8 cellular contexts compared by ENCODE assay signal in genomic region chr17:2053380-2054261, GRCh38. TPM values are rescaled to one million over a fixed set of nuclear protein-coding genes. Genes with fewer than 3 reads are reported as not detected.
A peak's percentile ranks its signal among the peaks of the same experiment; 100 is the strongest.
DNase-seq lines count a peak whose midpoint lies in the region; ATAC-seq and TF ChIP-seq lines count a peak whose summit lies in the region.

No MANE protein-coding gene starts in this region.

- no peaks in the 10 kb centered on the region for H3K36me3 Mint-ChIP-seq in CD4-positive, alpha-beta T cell (ENCODE audit: low read depth)
- no peaks in the 10 kb centered on the region for H3K36me3 Mint-ChIP-seq in T-cell

- TF ChIP-seq CTCF in CD4-positive, alpha-beta T cell (IDR thresholded peaks at IDR 0.05) = peak; percentile 56
- peak; percentile 69 for TF ChIP-seq CTCF in IMR-90 (conservative IDR thresholded peaks at IDR 0.05; ENCODE audit: low read depth, low read length)
- TF ChIP-seq CTCF in adrenal gland (IDR thresholded peaks at IDR 0.05) = peak; percentile 20 to 74 (median 56)
- peak; percentile 56 for TF ChIP-seq CTCF in hepatocyte (IDR thresholded peaks at IDR 0.05; ENCODE audit: poor library complexity)
- peak; percentile 38 to 65 (median 52) for TF ChIP-seq CTCF in sigmoid colon (IDR thresholded peaks at IDR 0.05)

- no peaks in the 10 kb centered on the region for H3K9me2 ChIP-seq in hepatocyte (replicated peaks; ENCODE audit: insufficient read depth)

- H3K4me3 Mint-ChIP-seq in CD4-positive, alpha-beta T cell = peak overlapping the region; percentile 87
- H3K4me3 Mint-ChIP-seq in T-cell = peak overlapping the region; percentile 76 to 79 (median 76)

- H2BK15ac ChIP-seq in IMR-90 (ENCODE audit: low read depth, low read length) = peak overlapping the region; percentile 80; the same call in 1 of the 3 replicates

- TF ChIP-seq EP300 in sigmoid colon (IDR thresholded peaks at IDR 0.05) = no peak

- no TSS peak for BruUV-seq in IMR-90 (replicated peaks; lab: Mats Ljungman, UMichigan)

- POLR2A ChIA-PET in CD4-positive, alpha-beta T cell (lab: Charles Lee) = interaction anchor here (0.7 to 2.6 kb wide), 7 partner anchors 10 to 283 kb away, joined by 3 to 11 read pairs (median 4); partner anchors contain the start of genes SRR and TSR1
- POLR2A ChIA-PET in IMR-90 (lab: Charles Lee; ENCODE audit: unreplicated experiment) (no interaction called here), T-cell (lab: Charles Lee) (no interaction called here)

- H3K56ac ChIP-seq in IMR-90 (ENCODE audit: extremely low read depth, insufficient read depth, low read length) = no peak overlapping the region

- 4% methylated on average over 18 of the region's 84 CpGs; no CpG with 5 or more reads in 1 of the 2 experiments for WGBS in IMR-90 (ENCODE audit: extremely low coverage in 2 of 2, insufficient read length in 1 of 2), 2 experiments
- 5 to 17% (median 9%) methylated on average over 18 to 84 of the region's 84 CpGs for WGBS in adrenal gland, 4 donors
- WGBS in hepatocyte (ENCODE audit: low lambda C conversion rate, missing lambda C conversion rate) = 13% methylated on average over 61 of the region's 84 CpGs
- 4 to 7% methylated on average over 84 of the region's 84 CpGs for WGBS in sigmoid colon, 2 donors

- H4K91ac ChIP-seq in IMR-90 (ENCODE audit: insufficient read depth, low read depth, low read length) = no peak overlapping the region

- H3K27me3 Mint-ChIP-seq in CD4-positive, alpha-beta T cell = peaks cover 11% of the 10 kb centered on the region
- H3K27me3 Mint-ChIP-seq in T-cell = peaks cover 0 to 2% of the 10 kb centered on the region in 2 donors

- no peak overlapping the region for H3K14ac ChIP-seq in IMR-90 (replicated peaks; ENCODE audit: low read depth, low read length)

- H3K23ac ChIP-seq in IMR-90 (ENCODE audit: low read depth, low read length) = peak overlapping the region; percentile 86

- H3K27ac Mint-ChIP-seq in CD4-positive, alpha-beta T cell = peak overlapping the region; percentile 83
- peak overlapping the region; percentile 70 to 77 for H3K27ac Mint-ChIP-seq in T-cell

- peak; percentile 53 to 77 (median 68) for DNase-seq in CD4-positive, alpha-beta T cell
- peak; percentile 67 for DNase-seq in IMR-90
- peak; percentile 49 to 82 (median 64) for DNase-seq in T-cell
- DNase-seq in adrenal gland = peak; percentile 76 to 91 (median 84)
- peak; percentile 86 for DNase-seq in hepatocyte (ENCODE audit: low spot score)
- peak; percentile 93 for DNase-seq in sigmoid colon

- peak overlapping the region; percentile 78 for H3K4me2 ChIP-seq in IMR-90 (ENCODE audit: low read depth, low read length)
- H3K4me2 ChIP-seq in hepatocyte = peak overlapping the region; percentile 99

- no peak overlapping the region; the same call in 1 of the 2 replicates for H3K18ac ChIP-seq in IMR-90 (ENCODE audit: low read depth, low read length)

- H2BK120ac ChIP-seq in IMR-90 (ENCODE audit: low read depth, low read length) = peak overlapping the region; percentile 32; the same call in 1 of the 2 replicates

- intact Hi-C loops in CD4-positive, alpha-beta T cell (cut with DNase I, micrococcal nuclease) = loop anchor here (1.0 to 10.0 kb wide), 9 partner anchors 101 to 349 kb away; partner anchors contain the start of genes MNT (in 1 of the 2), SGSM2 (in 1 of the 2), SMG6 (in 1 of the 2) and SRR (in 1 of the 2)
- intact Hi-C loops in IMR-90 (cut with micrococcal nuclease) (loop anchor here (5.0 kb wide), 2 partner anchors 284 to 299 kb away; partner anchors contain the start of genes SGSM2 and TSR1), adrenal gland (cut with DNase I) (loop anchor here (2.0 to 10.0 kb wide), 3 partner anchors 121 to 231 kb away; no protein-coding TSS in a partner anchor), sigmoid colon (cut with DNase I) (loop anchor here (1.0 to 5.0 kb wide), 4 partner anchors 119 to 299 kb away; no protein-coding TSS in a partner anchor)

- no peak overlapping the region for H2BK5ac ChIP-seq in IMR-90 (ENCODE audit: low read depth, low read length, poor library complexity, severe bottlenecking)

- no peaks in the 10 kb centered on the region for H3K9me3 ChIP-seq in CD4-positive, alpha-beta T cell (ENCODE audit: control insufficient read depth, low read length)
- H3K9me3 ChIP-seq in IMR-90 (ENCODE audit: control insufficient read depth, insufficient read depth, low read length) (no peaks in the 10 kb centered on the region), adrenal gland (replicated peaks in 1 of 3) (no peaks in the 10 kb centered on the region), hepatocyte (ENCODE audit: low read depth) (no peaks in the 10 kb centered on the region), sigmoid colon (no peaks in the 10 kb centered on the region)

- peak overlapping the region; percentile 73; the same call in 1 of the 2 replicates for H2AK5ac ChIP-seq in IMR-90 (ENCODE audit: low read depth, low read length)

- H3K79me1 ChIP-seq in IMR-90 (ENCODE audit: low read depth in 1 of 2, low read length in 2 of 2) = peaks cover 0 to 18% of the 10 kb centered on the region in 2 experiments; a peak in 2 of 4 replicates

- H4K5ac ChIP-seq in IMR-90 (ENCODE audit: low read depth, low read length) = no peak overlapping the region

- peak overlapping the region; percentile 63 for H3K4ac ChIP-seq in IMR-90 (ENCODE audit: low read depth, low read length)

- H3K4me1 Mint-ChIP-seq in CD4-positive, alpha-beta T cell (ENCODE audit: low read depth) = peaks cover 39% of the 10 kb centered on the region
- H3K4me1 Mint-ChIP-seq in T-cell = peaks cover 16 to 32% (median 29%) of the 10 kb centered on the region in 3 donors

- H4K20me1 ChIP-seq in IMR-90 (ENCODE audit: insufficient read depth, low read length) = peaks cover 30% of the 10 kb centered on the region
- peaks cover 4% of the 10 kb centered on the region for H4K20me1 ChIP-seq in hepatocyte (ENCODE audit: insufficient read depth, poor library complexity, severe bottlenecking)

- dilution Hi-C loops in IMR-90 (cut with HindIII; ENCODE audit: low sequenced_read_pairs, unreplicated experiment) = no loop called here

- H3K27me3 ChIP-seq in CD4-positive, alpha-beta T cell (ENCODE audit: control insufficient read depth, insufficient read depth, low read length) = peaks cover 15% of the 10 kb centered on the region
- H3K27me3 ChIP-seq in IMR-90 (ENCODE audit: control insufficient read depth, insufficient read depth, low read length) = no peaks in the 10 kb centered on the region
- H3K27me3 ChIP-seq in adrenal gland = no peaks in the 10 kb centered on the region
- H3K27me3 ChIP-seq in hepatocyte = peaks cover 48% of the 10 kb centered on the region
- H3K27me3 ChIP-seq in sigmoid colon = peaks cover 5 to 55% (median 10%) of the 10 kb centered on the region in 3 donors

- H3K4me1 ChIP-seq in IMR-90 (ENCODE audit: control insufficient read depth, insufficient read depth, low read length) = peaks cover 18% of the 10 kb centered on the region
- H3K4me1 ChIP-seq in adrenal gland (replicated peaks in 1 of 2) = peaks cover 23 to 41% of the 10 kb centered on the region in 2 donors
- H3K4me1 ChIP-seq in hepatocyte (ENCODE audit: insufficient read depth) = peaks cover 42% of the 10 kb centered on the region
- peaks cover 0 to 75% (median 66%) of the 10 kb centered on the region in 4 donors for H3K4me1 ChIP-seq in sigmoid colon

- H3K9me1 ChIP-seq in IMR-90 (ENCODE audit: insufficient read depth, low read length) = no peaks in the 10 kb centered on the region

- peak overlapping the region; percentile 54 for H3K9ac ChIP-seq in IMR-90 (ENCODE audit: low read depth, low read length)

- peak; percentile 28 for ATAC-seq in CD4-positive, alpha-beta T cell (ENCODE audit: poor library complexity)
- ATAC-seq in IMR-90 (ENCODE audit: low read depth) (peak; percentile 1), T-cell (replicated peaks in 1 of 4) (peak; percentile 17 to 34 (median 26)), GM18870 (IDR thresholded peaks at IDR 0.05; ENCODE audit: unreplicated experiment) (no peak), HG02798 (IDR thresholded peaks at IDR 0.05; ENCODE audit: poor library complexity, unreplicated experiment) (no peak)

- CTCF ChIA-PET in CD4-positive, alpha-beta T cell (lab: Charles Lee) = interaction anchor here (0.6 to 7.3 kb wide), 8 partner anchors 12 to 285 kb away, joined by 3 to 83 read pairs (median 6); partner anchors contain the start of gene OVCA2
- CTCF ChIA-PET in IMR-90 (lab: Yijun Ruan, JAX) = interaction anchor here (0.6 to 1.6 kb wide), 7 partner anchors 37 to 283 kb away, joined by 3 to 6 read pairs (median 3); partner anchors contain the start of gene TSR1
- CTCF ChIA-PET in T-cell (lab: Charles Lee) = interaction anchor here (0.6 to 4.1 kb wide), 9 partner anchors 26 to 300 kb away, joined by 3 to 32 read pairs (median 3); no protein-coding TSS in a partner anchor

- H2AK9ac ChIP-seq in IMR-90 (replicated peaks; ENCODE audit: low read depth, low read length, poor library complexity) = peak overlapping the region; percentile 99

- peak; percentile 67 for TF ChIP-seq RAD21 in IMR-90 (IDR thresholded peaks at IDR 0.05; ENCODE audit: low read length)

- H3K9me3 Mint-ChIP-seq in CD4-positive, alpha-beta T cell = no peaks in the 10 kb centered on the region
- no peaks in the 10 kb centered on the region for H3K9me3 Mint-ChIP-seq in T-cell

- peaks cover 4% of the 10 kb centered on the region for H3K79me2 ChIP-seq in hepatocyte

- peaks cover 17% of the 10 kb centered on the region for H3K36me3 ChIP-seq in IMR-90 (ENCODE audit: control insufficient read depth, insufficient read depth, low read length)
- no peaks in the 10 kb centered on the region for H3K36me3 ChIP-seq in adrenal gland (replicated peaks in 1 of 2)
- no peaks in the 10 kb centered on the region for H3K36me3 ChIP-seq in hepatocyte (replicated peaks; ENCODE audit: insufficient read depth, low read depth)
- peaks cover 0 to 5% (median 0%) of the 10 kb centered on the region in 4 donors for H3K36me3 ChIP-seq in sigmoid colon

- no peak for TF ChIP-seq POLR2A in IMR-90 (IDR thresholded peaks at IDR 0.05; ENCODE audit: low read depth, low read length)
- peak in 1 of 2 donors; percentile 10 for TF ChIP-seq POLR2A in adrenal gland (IDR thresholded peaks at IDR 0.05)
- no peak for TF ChIP-seq POLR2A in sigmoid colon (IDR thresholded peaks at IDR 0.05)

- peak overlapping the region; percentile 82; the same call in 1 of the 2 replicates for H2BK20ac ChIP-seq in IMR-90 (ENCODE audit: low read depth, low read length)

- H4K8ac ChIP-seq in IMR-90 (ENCODE audit: low read depth in 2 of 2, low read length in 2 of 2) = peak overlapping the region in 1 of 2 experiments; percentile 37; a peak in 2 of 4 replicates

- peak overlapping the region; percentile 35 for H3K4me3 ChIP-seq in IMR-90 (ENCODE audit: insufficient read depth, low read depth, low read length)
- H3K4me3 ChIP-seq in adrenal gland = peak overlapping the region in 2 of 4 donors; percentile 15 to 72
- H3K4me3 ChIP-seq in hepatocyte = peak overlapping the region; percentile 1
- peak overlapping the region; percentile 24 to 75 (median 64) for H3K4me3 ChIP-seq in sigmoid colon

- in situ Hi-C loops in IMR-90 (cut with MboI; ENCODE audit: low sequenced_read_pairs) = no loop called here

- H2AFZ ChIP-seq in IMR-90 (replicated peaks; ENCODE audit: low read length, poor library complexity) (peak overlapping the region; percentile 89), hepatocyte (no peak overlapping the region)

- H3K27ac ChIP-seq in CD4-positive, alpha-beta T cell (ENCODE audit: low read depth, low read length) = peak overlapping the region; percentile 48
- H3K27ac ChIP-seq in IMR-90 (ENCODE audit: insufficient read depth, low read length) = peak overlapping the region; percentile 54
- H3K27ac ChIP-seq in adrenal gland = peak overlapping the region in 4 of 5 donors; percentile 39 to 88 (median 63)
- H3K27ac ChIP-seq in hepatocyte = peak overlapping the region; percentile 40
- peak overlapping the region; percentile 88 to 92 (median 91) for H3K27ac ChIP-seq in sigmoid colon

RNA-seq across cellular contexts. Expression of gene HIC1, which starts 1.3 kb away (rescaled TPM):
- 1 to 10 TPM; 2.4 to 3.0 TPM for total RNA-seq in CD4-positive, alpha-beta T cell
- 10.0 and 10.4 TPM in 2 replicates for total RNA-seq in IMR-90 (2012; rRNA removed)
- polyA plus RNA-seq in IMR-90 (2012; rRNA removed) = 23.0 and 30.9 TPM in 2 replicates
- polyA plus RNA-seq in IMR-90 (2012; cell fraction: cytosol; rRNA removed) = 17.8 and 60.2 TPM in 2 replicates
- polyA plus RNA-seq in IMR-90 (2012; cell fraction: nucleus; rRNA removed; ENCODE audit: low replicate concordance) = 69.0 and 122 TPM in 2 replicates
- 10 to 100 TPM in 1 of 5 donors, 1 to 10 TPM in 4; 3.2 to 12.3 (median 8.4) TPM for total RNA-seq in T-cell
- 10 to 100 TPM in 7 of 8 donors, 1 to 10 TPM in 1; 9.8 to 61.8 (median 31.5) TPM for total RNA-seq in adrenal gland
- 10 to 100 TPM in 1 of 3 donors, 1 to 10 TPM in 1, under 1 TPM in 1; 0.92 to 16.7 (median 7.7) TPM for polyA plus RNA-seq in adrenal gland
- total RNA-seq in hepatocyte = 8.8 and 9.4 TPM in 2 replicates
- 8.2 and 10.2 TPM in 2 replicates for polyA plus RNA-seq in hepatocyte
- total RNA-seq in sigmoid colon = 10 to 100 TPM; 10.4 to 44.9 (median 24.8) TPM
- 1 to 10 TPM; 1.6 to 5.4 (median 5.1) TPM for polyA plus RNA-seq in sigmoid colon

RNA-seq across cellular contexts. Expression of gene OVCA2, which starts 11.8 kb away (rescaled TPM):
- 10 to 100 TPM; 34.4 to 35.1 TPM for total RNA-seq in CD4-positive, alpha-beta T cell
- 38.7 and 42.2 TPM in 2 replicates for total RNA-seq in IMR-90 (2012; rRNA removed)
- 46.9 and 52.6 TPM in 2 replicates for polyA plus RNA-seq in IMR-90 (2012; rRNA removed)
- polyA plus RNA-seq in IMR-90 (2012; cell fraction: cytosol; rRNA removed) = 40.4 and 50.0 TPM in 2 replicates
- 23.2 and 26.2 TPM in 2 replicates for polyA plus RNA-seq in IMR-90 (2012; cell fraction: nucleus; rRNA removed; ENCODE audit: low replicate concordance)
- total RNA-seq in T-cell = 10 to 100 TPM; 31.0 to 36.8 (median 31.8) TPM
- 10 to 100 TPM; 37.2 to 75.9 (median 55.6) TPM for total RNA-seq in adrenal gland
- polyA plus RNA-seq in adrenal gland = 100 to 1,000 TPM in 2 of 3 donors, 10 to 100 TPM in 1; 57.5 to 155 (median 102) TPM
- 49.2 and 56.4 TPM in 2 replicates for total RNA-seq in hepatocyte
- 72.5 and 72.7 TPM in 2 replicates for polyA plus RNA-seq in hepatocyte
- 10 to 100 TPM; 26.3 to 43.0 (median 32.9) TPM for total RNA-seq in sigmoid colon
- polyA plus RNA-seq in sigmoid colon = 10 to 100 TPM; 61.3 to 66.8 (median 63.3) TPM

RNA-seq across cellular contexts. Expression of gene DPH1, which starts 23.7 kb away (rescaled TPM):
- 100 to 1,000 TPM in 1 of 2 experiments, 10 to 100 TPM in 1; 96.4 to 101 TPM for total RNA-seq in CD4-positive, alpha-beta T cell
- total RNA-seq in IMR-90 (2012; rRNA removed) = 20.6 and 24.4 TPM in 2 replicates
- polyA plus RNA-seq in IMR-90 (2012; rRNA removed) = 49.9 and 51.9 TPM in 2 replicates
- polyA plus RNA-seq in IMR-90 (2012; cell fraction: cytosol; rRNA removed) = 31.8 and 38.7 TPM in 2 replicates
- polyA plus RNA-seq in IMR-90 (2012; cell fraction: nucleus; rRNA removed; ENCODE audit: low replicate concordance) = 153 and 299 TPM in 2 replicates
- total RNA-seq in T-cell = 100 to 1,000 TPM in 2 of 5 donors, 10 to 100 TPM in 3; 84.6 to 116 (median 94.2) TPM
- total RNA-seq in adrenal gland = 10 to 100 TPM; 37.7 to 65.3 (median 57.7) TPM
- 100 to 1,000 TPM in 1 of 3 donors, 10 to 100 TPM in 2; 34.3 to 100 (median 69.7) TPM for polyA plus RNA-seq in adrenal gland
- 26.2 and 27.8 TPM in 2 replicates for total RNA-seq in hepatocyte
- 45.2 and 49.0 TPM in 2 replicates for polyA plus RNA-seq in hepatocyte
- total RNA-seq in sigmoid colon = 10 to 100 TPM; 27.6 to 60.1 (median 38.8) TPM
- 10 to 100 TPM in 2 of 3 donors, 1 to 10 TPM in 1; 7.2 to 26.6 (median 12.0) TPM for polyA plus RNA-seq in sigmoid colon

RNA-seq across cellular contexts. Expression of gene RTN4RL1, which starts 28.5 kb away (rescaled TPM):
- under 1 TPM; 0.06 to 0.11 TPM for total RNA-seq in CD4-positive, alpha-beta T cell
- total RNA-seq in IMR-90 (2012; rRNA removed) (under 0.01 TPM in 2 replicates), T-cell (1 to 10 TPM in 2 of 5 donors, under 1 TPM in 3; 0.43 to 1.1 (median 0.63) TPM), adrenal gland (1 to 10 TPM; 5.1 to 9.4 (median 8.0) TPM), hepatocyte (0.48 and 1.4 TPM in 2 replicates), sigmoid colon (under 1 TPM; 0.16 to 0.71 (median 0.48) TPM)
- polyA plus RNA-seq in IMR-90 (2012; rRNA removed) (0.03 and 0.04 TPM in 2 replicates), adrenal gland (1 to 10 TPM; 1.8 to 2.4 (median 1.9) TPM), hepatocyte (0.53 and 0.97 TPM in 2 replicates), sigmoid colon (under 1 TPM in 2 of 3 donors, not detected in 1; under 0.01 to 0.69 TPM)
- polyA plus RNA-seq in IMR-90 (2012; cell fraction: cytosol; rRNA removed) = 0.07 TPM in 1 of 2 replicates, not detected in the other
- 0.03 TPM in 1 of 2 replicates, not detected in the other for polyA plus RNA-seq in IMR-90 (2012; cell fraction: nucleus; rRNA removed; ENCODE audit: low replicate concordance)

Comparison
In these comparisons a context has a peak if more than half of its experiments do, and no peak if none do; other contexts are left out.
1. ATAC-seq: peak in CD4-positive, alpha-beta T cell (single experiment), IMR-90 (single experiment) and T-cell (4 of 4); none in GM18870 (single experiment) and HG02798 (single experiment).
2. H3K27ac ChIP-seq: peak in every context shown above with its lines; median percentile 91 in sigmoid colon; 63 in adrenal gland; 54 in IMR-90; 48 in CD4-positive, alpha-beta T cell; 40 in hepatocyte.
3. Peak in every context shown above with its lines, with median percentiles within 50 percentile points of each other: DNase-seq and CTCF ChIP-seq.